Comparison of ENCODE assay signal across 10 cellular contexts in the genomic region with DNA sequence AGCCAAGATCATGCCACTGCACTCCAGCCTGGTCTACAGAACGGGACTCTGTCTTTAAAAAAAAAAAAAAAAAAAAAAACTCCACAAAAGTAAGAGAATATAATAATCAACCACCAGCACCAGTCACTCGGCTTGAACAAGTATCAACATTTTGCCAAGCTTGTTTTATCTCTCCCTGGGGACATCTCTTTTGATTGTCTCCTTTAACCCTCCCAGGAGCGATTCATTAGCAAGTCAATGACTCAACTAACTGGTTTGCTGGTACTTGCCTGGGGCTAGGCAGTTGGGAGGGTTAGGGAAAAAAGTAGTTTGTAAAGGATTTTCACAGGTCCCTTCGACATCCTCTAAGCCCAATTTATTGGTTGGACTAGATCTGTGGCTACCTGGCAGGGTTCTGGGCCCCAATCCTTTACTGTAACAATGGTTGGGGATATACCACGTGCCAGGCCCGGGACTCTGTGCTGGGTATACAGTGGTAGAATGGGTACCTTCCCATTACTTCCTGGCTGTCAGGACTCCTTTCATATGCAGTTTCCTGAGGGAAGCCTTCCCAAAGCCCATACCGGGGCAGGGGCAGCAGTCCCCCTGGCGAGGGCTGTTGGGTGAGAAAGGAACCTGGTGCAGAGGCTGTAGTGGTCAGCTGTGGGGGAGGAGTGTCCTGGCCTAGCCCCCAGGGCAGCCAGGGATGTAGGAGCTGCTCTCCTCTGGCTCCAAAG. TPM values are rescaled to one million over a fixed set of nuclear protein-coding genes. Genes with fewer than 3 reads are reported as not detected.
A peak's percentile ranks its signal among the peaks of the same experiment; 100 is the strongest.
DNase-seq lines count a peak whose midpoint lies in the region; ATAC-seq and TF ChIP-seq lines count a peak whose summit lies in the region.
"Had no signal": no experiment of that assay in that cellular context is flagged by ENCODE, and none has a peak within 500 bp of the region (broad histone marks: within the 10 kb centered on the region; RNA-seq: fewer than 3 reads in every experiment).

No MANE protein-coding gene starts in this region.

- ATAC-seq in T-helper 17 cell (no peak), HG02642 (IDR thresholded peaks at IDR 0.05; ENCODE audit: poor library complexity, unreplicated experiment) (no peak)

- no peak overlapping the region for H3K4me3 Mint-ChIP-seq in T-helper 17 cell
- H3K4me3 Mint-ChIP-seq in CD14-positive monocyte: no peak overlapping the region

- no peaks in the 10 kb centered on the region for H3K36me3 Mint-ChIP-seq in T-helper 17 cell (ENCODE audit: low read depth)
- H3K36me3 Mint-ChIP-seq in CD14-positive monocyte: peaks cover 38 to 62% of the 10 kb centered on the region in 2 donors

- H3K9me3 Mint-ChIP-seq in CD14-positive monocyte: no peaks in the 10 kb centered on the region

- DNase-seq in DMS153 (lab: John Stamatoyannopoulos, UW) (peak; percentile 80), HS-5 (ENCODE audit: low read depth) (peak; percentile 69), T-helper 17 cell (no peak), islet precursor cell (peak; percentile 86), CD14-positive monocyte (ENCODE audit: low spot score) (no peak), NCI-H1092 treated with DMSO at 0.1 percent for 48 hours (lab: John Stamatoyannopoulos, UW) (no peak)
- DNase-seq in activated CD8-positive, alpha-beta memory T cell treated with anti-CD3 and anti-CD28 coated beads, Interleukin-2, amount 50 U/mL, for 48 hours: no peak
- DNase-seq: activated CD8-positive, alpha-beta memory T cell treated with anti-CD3 and anti-CD28 coated beads for 24 hours; SK-N-SH had no signal

- intact Hi-C loops in CD14-positive monocyte (cut with micrococcal nuclease): no loop called here

- H3K27me3 Mint-ChIP-seq in T-helper 17 cell (no peaks in the 10 kb centered on the region), CD14-positive monocyte (ENCODE audit: low read depth in 3 of 3) (no peaks in the 10 kb centered on the region)

- no peak for TF ChIP-seq CTCF in CD14-positive monocyte (IDR thresholded peaks at IDR 0.05)

- H3K4me1 Mint-ChIP-seq in T-helper 17 cell (peaks cover 19% of the 10 kb centered on the region), CD14-positive monocyte (peaks cover 29% of the 10 kb centered on the region)

- H3K9me3 ChIP-seq in T-helper 17 cell (ENCODE audit: control insufficient read depth, low read length, poor library complexity, severe bottlenecking): no peaks in the 10 kb centered on the region
- H3K9me3 ChIP-seq: SK-N-SH had no signal

- peak overlapping the region; percentile 21 for H3K27ac Mint-ChIP-seq in T-helper 17 cell
- no peak overlapping the region for H3K27ac Mint-ChIP-seq in CD14-positive monocyte

RNA-seq across cellular contexts. Expression of a gene that starts 12.2 kb away (rescaled TPM):
- 10 to 100 TPM; 32.8 to 38.5 TPM for total RNA-seq in T-helper 17 cell
- 10 to 100 TPM; 11.0 to 12.2 TPM for polyA plus RNA-seq in CD14-positive monocyte

RNA-seq across cellular contexts. Expression of a gene that starts 20.0 kb away (rescaled TPM):
- total RNA-seq in T-helper 17 cell: 10 to 100 TPM; 66.3 to 71.0 TPM
- 100 to 1,000 TPM; 757 to 790 TPM for polyA plus RNA-seq in CD14-positive monocyte

RNA-seq across cellular contexts. Expression of a gene that starts 44.2 kb away (rescaled TPM):
- total RNA-seq in T-helper 17 cell: 100 to 1,000 TPM in 1 of 2 donors, 1 to 10 TPM in 1; 3.4 to 125 TPM
- polyA plus RNA-seq in CD14-positive monocyte: under 1 TPM; 0.08 to 0.20 TPM
- polyA plus RNA-seq: SK-N-SH had no signal

Comparison
In these comparisons a context has a peak if more than half of its experiments do, and no peak if none do; other contexts are left out.
1. DNase-seq: peak in DMS153 (single experiment), HS-5 (single experiment) and islet precursor cell (single experiment); none in T-helper 17 cell (0 of 3), CD14-positive monocyte (single experiment), NCI-H1092 treated with DMSO at 0.1 percent for 48 hours (single experiment) and activated CD8-positive, alpha-beta memory T cell treated with anti-CD3 and anti-CD28 coated beads, Interleukin-2, amount 50 U/mL, for 48 hours (single experiment).